In the genomic region with DNA sequence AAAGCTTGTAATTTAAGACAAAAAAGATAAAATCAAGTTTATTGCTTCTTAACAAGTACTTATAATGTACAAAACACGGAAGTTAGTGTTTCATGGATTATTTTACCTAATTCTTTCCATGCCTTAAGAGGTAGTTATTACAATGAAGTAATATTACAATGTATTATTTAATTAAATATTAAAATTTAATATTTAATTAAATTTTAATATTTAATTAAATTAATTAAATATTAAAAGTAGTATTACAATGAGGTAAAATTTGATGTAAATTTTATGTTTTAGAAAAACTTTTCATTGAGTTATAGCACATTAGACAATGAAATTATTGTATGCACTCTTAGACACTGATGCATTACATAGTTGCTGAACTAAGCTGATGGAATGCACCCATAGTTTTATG, we compare ENCODE assay signal across 28 cellular contexts.
"Had no signal": no experiment of that assay in that cellular context is flagged by ENCODE, and none has a peak within 500 bp of the region (broad histone marks: within the 10 kb centered on the region; RNA-seq: fewer than 3 reads in every experiment).

No MANE protein-coding gene starts in this region.

- DNase-seq: activated CD4-positive, alpha-beta memory T cell treated with anti-CD3 and anti-CD28 coated beads, Interleukin-2, amount 10 ng/mL, durations not matched to agents 7 days and 5 days; activated CD4-positive, alpha-beta T cell treated with anti-CD3 and anti-CD28 coated beads for 1 hour; activated CD4-positive, alpha-beta T cell treated with anti-CD3 and anti-CD28 coated beads for 4 hours; activated CD4-positive, alpha-beta T cell treated with anti-CD3 and anti-CD28 coated beads, Interleukin-2, amount 10 ng/mL, durations not matched to agents 7 days and 5 days; activated CD4-positive, alpha-beta T cell treated with anti-CD3 and anti-CD28 coated beads, Interleukin-2, amount 50 U/mL, for 4 hours; activated CD8-positive, alpha-beta memory T cell treated with anti-CD3 and anti-CD28 coated beads, Interleukin-2, amount 50 U/mL, for 48 hours; activated effector memory CD4-positive, alpha-beta T cell treated with anti-CD3 and anti-CD28 coated beads, Interleukin-2, amount 50 U/mL, for 16 hours; activated naive CD4-positive, alpha-beta T cell treated with anti-CD3 and anti-CD28 coated beads for 36 hours; activated naive CD8-positive, alpha-beta T cell treated with anti-CD3 and anti-CD28 coated beads for 36 hours; activated naive CD8-positive, alpha-beta T cell treated with anti-CD3 and anti-CD28 coated beads, Interleukin-2, amount 50 U/mL, for 24 hours; activated T-cell treated with anti-CD3 and anti-CD28 coated beads for 4 hours; activated T-cell treated with anti-CD3 and anti-CD28 coated beads, Interleukin-2, amount 50 U/mL, for 48 hours; adrenal gland; amygdala; aorta; body of pancreas; caudate nucleus; colonic mucosa; effector CD8-positive, alpha-beta T cell; esophagus squamous epithelium; foreskin melanocyte; head of caudate nucleus; T-helper 1 cell; T-helper 17 cell; T1000 had no signal

- H3K27ac ChIP-seq: adrenal gland, body of pancreas, colonic mucosa, epithelial cell of prostate, esophagus squamous epithelium had no signal

- H3K4me1 ChIP-seq: adrenal gland, body of pancreas, colonic mucosa, esophagus squamous epithelium had no signal

- H3K9me3 ChIP-seq: adrenal gland, colonic mucosa, esophagus squamous epithelium had no signal

- H3K4me3 ChIP-seq: adrenal gland, body of pancreas, colonic mucosa, esophagus squamous epithelium had no signal

- H3K27me3 ChIP-seq: adrenal gland, body of pancreas, colonic mucosa, esophagus squamous epithelium had no signal

- H3K36me3 ChIP-seq: adrenal gland, colonic mucosa, esophagus squamous epithelium had no signal

- ATAC-seq: activated naive CD8-positive, alpha-beta T cell treated with anti-CD3 and anti-CD28 coated beads, Interleukin-2, amount 50 U/mL, for 24 hours; body of pancreas; T-helper 17 cell had no signal

- FAIRE-seq: endometrium, endothelial cell of umbilical vein had no signal
